Comparison of ENCODE assay signal across 1 cellular context in the genomic region with DNA sequence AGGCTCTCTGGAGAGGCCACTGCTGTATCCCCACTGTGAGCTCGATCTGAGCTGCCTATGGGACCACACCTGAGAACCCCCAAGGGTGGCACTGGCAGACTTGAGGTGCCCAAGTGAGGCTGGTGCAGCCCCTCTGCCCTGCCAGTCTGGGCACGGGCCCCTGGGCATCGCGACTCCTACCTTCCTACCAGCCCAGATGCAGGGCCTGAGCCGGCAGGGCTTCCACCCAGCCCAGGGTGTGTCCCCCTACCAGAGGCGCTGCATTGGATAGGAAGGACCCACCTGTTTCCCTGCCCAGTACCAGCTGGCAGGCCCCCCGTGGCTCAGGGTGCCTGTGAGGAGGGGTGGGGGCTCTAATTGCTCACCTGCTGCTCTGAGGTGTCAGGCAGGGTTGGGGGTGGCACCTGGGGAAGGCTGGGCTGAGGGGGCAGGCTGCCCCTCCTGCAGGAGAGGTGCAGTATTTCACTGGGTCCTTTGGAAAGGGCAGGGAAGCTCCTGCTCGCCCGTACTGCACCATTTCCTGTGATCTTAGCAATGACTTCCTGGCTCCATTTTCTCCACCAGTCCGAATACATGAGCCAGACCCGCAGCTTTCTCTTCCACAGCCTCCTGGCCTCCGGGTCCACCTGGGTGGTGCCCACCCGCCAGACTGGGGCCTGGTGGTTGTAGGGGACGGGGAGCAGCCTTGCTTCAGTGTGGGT.
TF ChIP-seq lines count a peak whose summit lies in the region.

No MANE protein-coding gene starts in this region.

TF ChIP-seq in GM12878, 131 proteins besides CTCF, POLR2A, EP300 and RAD21:
- TF ChIP-seq SMAD1 (IDR thresholded peaks at IDR 0.05; ENCODE audit: low read depth, partially characterized antibody) (no peak), MXI1 (IDR thresholded peaks at IDR 0.05; ENCODE audit: low read depth, low read length) (no peak), CHD1 (IDR thresholded peaks at IDR 0.05; ENCODE audit: low read depth, low read length) (no peak), BACH1 (IDR thresholded peaks at IDR 0.05; ENCODE audit: borderline replicate concordance) (no peak), FOXK2 (IDR thresholded peaks at IDR 0.05) (no peak), MEF2B (IDR thresholded peaks at IDR 0.05; ENCODE audit: partially characterized antibody, poor library complexity, severe bottlenecking) (no peak), TCF12 (IDR thresholded peaks at IDR 0.05; ENCODE audit: low read depth, low read length) (no peak), EED (IDR thresholded peaks at IDR 0.05; ENCODE audit: low read depth) (peak; percentile 15; the same call in 1 of the 2 replicates), YY1 (IDR thresholded peaks at IDR 0.05; ENCODE audit: low read depth, low read length) (peak; percentile 54), POLR2AphosphoS5 (IDR thresholded peaks at IDR 0.05; ENCODE audit: low read length) (peak; percentile 67), IKZF2 (IDR thresholded peaks at IDR 0.05) (peak in 1 of 2 experiments; percentile 30; a peak in 1 of 4 replicates), NBN (IDR thresholded peaks at IDR 0.05) (0 out of 2 replicates have a peak, but pooled peaks have one; percentile 13), CBFB (IDR thresholded peaks at IDR 0.05; ENCODE audit: low read depth) (no peak)
- TF ChIP-seq, protein P1, sequence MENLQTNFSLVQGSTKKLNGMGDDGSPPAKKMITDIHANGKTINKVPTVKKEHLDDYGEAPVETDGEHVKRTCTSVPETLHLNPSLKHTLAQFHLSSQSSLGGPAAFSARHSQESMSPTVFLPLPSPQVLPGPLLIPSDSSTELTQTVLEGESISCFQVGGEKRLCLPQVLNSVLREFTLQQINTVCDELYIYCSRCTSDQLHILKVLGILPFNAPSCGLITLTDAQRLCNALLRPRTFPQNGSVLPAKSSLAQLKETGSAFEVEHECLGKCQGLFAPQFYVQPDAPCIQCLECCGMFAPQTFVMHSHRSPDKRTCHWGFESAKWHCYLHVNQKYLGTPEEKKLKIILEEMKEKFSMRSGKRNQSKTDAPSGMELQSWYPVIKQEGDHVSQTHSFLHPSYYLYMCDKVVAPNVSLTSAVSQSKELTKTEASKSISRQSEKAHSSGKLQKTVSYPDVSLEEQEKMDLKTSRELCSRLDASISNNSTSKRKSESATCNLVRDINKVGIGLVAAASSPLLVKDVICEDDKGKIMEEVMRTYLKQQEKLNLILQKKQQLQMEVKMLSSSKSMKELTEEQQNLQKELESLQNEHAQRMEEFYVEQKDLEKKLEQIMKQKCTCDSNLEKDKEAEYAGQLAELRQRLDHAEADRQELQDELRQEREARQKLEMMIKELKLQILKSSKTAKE (IDR thresholded peaks at IDR 0.05; ENCODE audit: low read depth, poor library complexity, severe bottlenecking) = no peak
- TF ChIP-seq, protein P2, sequence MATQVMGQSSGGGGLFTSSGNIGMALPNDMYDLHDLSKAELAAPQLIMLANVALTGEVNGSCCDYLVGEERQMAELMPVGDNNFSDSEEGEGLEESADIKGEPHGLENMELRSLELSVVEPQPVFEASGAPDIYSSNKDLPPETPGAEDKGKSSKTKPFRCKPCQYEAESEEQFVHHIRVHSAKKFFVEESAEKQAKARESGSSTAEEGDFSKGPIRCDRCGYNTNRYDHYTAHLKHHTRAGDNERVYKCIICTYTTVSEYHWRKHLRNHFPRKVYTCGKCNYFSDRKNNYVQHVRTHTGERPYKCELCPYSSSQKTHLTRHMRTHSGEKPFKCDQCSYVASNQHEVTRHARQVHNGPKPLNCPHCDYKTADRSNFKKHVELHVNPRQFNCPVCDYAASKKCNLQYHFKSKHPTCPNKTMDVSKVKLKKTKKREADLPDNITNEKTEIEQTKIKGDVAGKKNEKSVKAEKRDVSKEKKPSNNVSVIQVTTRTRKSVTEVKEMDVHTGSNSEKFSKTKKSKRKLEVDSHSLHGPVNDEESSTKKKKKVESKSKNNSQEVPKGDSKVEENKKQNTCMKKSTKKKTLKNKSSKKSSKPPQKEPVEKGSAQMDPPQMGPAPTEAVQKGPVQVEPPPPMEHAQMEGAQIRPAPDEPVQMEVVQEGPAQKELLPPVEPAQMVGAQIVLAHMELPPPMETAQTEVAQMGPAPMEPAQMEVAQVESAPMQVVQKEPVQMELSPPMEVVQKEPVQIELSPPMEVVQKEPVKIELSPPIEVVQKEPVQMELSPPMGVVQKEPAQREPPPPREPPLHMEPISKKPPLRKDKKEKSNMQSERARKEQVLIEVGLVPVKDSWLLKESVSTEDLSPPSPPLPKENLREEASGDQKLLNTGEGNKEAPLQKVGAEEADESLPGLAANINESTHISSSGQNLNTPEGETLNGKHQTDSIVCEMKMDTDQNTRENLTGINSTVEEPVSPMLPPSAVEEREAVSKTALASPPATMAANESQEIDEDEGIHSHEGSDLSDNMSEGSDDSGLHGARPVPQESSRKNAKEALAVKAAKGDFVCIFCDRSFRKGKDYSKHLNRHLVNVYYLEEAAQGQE (IDR thresholded peaks at IDR 0.05; ENCODE audit: low read depth, low read length) = no peak
- TF ChIP-seq, protein P3, sequence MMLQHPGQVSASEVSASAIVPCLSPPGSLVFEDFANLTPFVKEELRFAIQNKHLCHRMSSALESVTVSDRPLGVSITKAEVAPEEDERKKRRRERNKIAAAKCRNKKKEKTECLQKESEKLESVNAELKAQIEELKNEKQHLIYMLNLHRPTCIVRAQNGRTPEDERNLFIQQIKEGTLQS (IDR thresholded peaks at IDR 0.05; ENCODE audit: borderline replicate concordance, extremely low read depth, low read depth, low read length) = no peak
- TF ChIP-seq, protein P4, sequence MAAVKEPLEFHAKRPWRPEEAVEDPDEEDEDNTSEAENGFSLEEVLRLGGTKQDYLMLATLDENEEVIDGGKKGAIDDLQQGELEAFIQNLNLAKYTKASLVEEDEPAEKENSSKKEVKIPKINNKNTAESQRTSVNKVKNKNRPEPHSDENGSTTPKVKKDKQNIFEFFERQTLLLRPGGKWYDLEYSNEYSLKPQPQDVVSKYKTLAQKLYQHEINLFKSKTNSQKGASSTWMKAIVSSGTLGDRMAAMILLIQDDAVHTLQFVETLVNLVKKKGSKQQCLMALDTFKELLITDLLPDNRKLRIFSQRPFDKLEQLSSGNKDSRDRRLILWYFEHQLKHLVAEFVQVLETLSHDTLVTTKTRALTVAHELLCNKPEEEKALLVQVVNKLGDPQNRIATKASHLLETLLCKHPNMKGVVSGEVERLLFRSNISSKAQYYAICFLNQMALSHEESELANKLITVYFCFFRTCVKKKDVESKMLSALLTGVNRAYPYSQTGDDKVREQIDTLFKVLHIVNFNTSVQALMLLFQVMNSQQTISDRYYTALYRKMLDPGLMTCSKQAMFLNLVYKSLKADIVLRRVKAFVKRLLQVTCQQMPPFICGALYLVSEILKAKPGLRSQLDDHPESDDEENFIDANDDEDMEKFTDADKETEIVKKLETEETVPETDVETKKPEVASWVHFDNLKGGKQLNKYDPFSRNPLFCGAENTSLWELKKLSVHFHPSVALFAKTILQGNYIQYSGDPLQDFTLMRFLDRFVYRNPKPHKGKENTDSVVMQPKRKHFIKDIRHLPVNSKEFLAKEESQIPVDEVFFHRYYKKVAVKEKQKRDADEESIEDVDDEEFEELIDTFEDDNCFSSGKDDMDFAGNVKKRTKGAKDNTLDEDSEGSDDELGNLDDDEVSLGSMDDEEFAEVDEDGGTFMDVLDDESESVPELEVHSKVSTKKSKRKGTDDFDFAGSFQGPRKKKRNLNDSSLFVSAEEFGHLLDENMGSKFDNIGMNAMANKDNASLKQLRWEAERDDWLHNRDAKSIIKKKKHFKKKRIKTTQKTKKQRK (IDR thresholded peaks at IDR 0.05; ENCODE audit: low read depth, low read length) = no peak
- TF ChIP-seq, protein P5, sequence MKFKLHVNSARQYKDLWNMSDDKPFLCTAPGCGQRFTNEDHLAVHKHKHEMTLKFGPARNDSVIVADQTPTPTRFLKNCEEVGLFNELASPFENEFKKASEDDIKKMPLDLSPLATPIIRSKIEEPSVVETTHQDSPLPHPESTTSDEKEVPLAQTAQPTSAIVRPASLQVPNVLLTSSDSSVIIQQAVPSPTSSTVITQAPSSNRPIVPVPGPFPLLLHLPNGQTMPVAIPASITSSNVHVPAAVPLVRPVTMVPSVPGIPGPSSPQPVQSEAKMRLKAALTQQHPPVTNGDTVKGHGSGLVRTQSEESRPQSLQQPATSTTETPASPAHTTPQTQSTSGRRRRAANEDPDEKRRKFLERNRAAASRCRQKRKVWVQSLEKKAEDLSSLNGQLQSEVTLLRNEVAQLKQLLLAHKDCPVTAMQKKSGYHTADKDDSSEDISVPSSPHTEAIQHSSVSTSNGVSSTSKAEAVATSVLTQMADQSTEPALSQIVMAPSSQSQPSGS (IDR thresholded peaks at IDR 0.05; ENCODE audit: low read length) = no peak
- TF ChIP-seq, protein P6, sequence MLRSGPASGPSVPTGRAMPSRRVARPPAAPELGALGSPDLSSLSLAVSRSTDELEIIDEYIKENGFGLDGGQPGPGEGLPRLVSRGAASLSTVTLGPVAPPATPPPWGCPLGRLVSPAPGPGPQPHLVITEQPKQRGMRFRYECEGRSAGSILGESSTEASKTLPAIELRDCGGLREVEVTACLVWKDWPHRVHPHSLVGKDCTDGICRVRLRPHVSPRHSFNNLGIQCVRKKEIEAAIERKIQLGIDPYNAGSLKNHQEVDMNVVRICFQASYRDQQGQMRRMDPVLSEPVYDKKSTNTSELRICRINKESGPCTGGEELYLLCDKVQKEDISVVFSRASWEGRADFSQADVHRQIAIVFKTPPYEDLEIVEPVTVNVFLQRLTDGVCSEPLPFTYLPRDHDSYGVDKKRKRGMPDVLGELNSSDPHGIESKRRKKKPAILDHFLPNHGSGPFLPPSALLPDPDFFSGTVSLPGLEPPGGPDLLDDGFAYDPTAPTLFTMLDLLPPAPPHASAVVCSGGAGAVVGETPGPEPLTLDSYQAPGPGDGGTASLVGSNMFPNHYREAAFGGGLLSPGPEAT (IDR thresholded peaks at IDR 0.05; ENCODE audit: low read depth) = no peak
- TF ChIP-seq, protein P7, sequence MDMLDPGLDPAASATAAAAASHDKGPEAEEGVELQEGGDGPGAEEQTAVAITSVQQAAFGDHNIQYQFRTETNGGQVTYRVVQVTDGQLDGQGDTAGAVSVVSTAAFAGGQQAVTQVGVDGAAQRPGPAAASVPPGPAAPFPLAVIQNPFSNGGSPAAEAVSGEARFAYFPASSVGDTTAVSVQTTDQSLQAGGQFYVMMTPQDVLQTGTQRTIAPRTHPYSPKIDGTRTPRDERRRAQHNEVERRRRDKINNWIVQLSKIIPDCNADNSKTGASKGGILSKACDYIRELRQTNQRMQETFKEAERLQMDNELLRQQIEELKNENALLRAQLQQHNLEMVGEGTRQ (IDR thresholded peaks at IDR 0.05; ENCODE audit: borderline replicate concordance, low read depth, low read length) = no peak
- TF ChIP-seq, protein P8, sequence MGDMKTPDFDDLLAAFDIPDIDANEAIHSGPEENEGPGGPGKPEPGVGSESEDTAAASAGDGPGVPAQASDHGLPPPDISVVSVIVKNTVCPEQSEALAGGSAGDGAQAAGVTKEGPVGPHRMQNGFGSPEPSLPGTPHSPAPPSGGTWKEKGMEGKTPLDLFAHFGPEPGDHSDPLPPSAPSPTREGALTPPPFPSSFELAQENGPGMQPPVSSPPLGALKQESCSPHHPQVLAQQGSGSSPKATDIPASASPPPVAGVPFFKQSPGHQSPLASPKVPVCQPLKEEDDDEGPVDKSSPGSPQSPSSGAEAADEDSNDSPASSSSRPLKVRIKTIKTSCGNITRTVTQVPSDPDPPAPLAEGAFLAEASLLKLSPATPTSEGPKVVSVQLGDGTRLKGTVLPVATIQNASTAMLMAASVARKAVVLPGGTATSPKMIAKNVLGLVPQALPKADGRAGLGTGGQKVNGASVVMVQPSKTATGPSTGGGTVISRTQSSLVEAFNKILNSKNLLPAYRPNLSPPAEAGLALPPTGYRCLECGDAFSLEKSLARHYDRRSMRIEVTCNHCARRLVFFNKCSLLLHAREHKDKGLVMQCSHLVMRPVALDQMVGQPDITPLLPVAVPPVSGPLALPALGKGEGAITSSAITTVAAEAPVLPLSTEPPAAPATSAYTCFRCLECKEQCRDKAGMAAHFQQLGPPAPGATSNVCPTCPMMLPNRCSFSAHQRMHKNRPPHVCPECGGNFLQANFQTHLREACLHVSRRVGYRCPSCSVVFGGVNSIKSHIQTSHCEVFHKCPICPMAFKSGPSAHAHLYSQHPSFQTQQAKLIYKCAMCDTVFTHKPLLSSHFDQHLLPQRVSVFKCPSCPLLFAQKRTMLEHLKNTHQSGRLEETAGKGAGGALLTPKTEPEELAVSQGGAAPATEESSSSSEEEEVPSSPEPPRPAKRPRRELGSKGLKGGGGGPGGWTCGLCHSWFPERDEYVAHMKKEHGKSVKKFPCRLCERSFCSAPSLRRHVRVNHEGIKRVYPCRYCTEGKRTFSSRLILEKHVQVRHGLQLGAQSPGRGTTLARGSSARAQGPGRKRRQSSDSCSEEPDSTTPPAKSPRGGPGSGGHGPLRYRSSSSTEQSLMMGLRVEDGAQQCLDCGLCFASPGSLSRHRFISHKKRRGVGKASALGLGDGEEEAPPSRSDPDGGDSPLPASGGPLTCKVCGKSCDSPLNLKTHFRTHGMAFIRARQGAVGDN (IDR thresholded peaks at IDR 0.05) = peak; percentile 48; the same call in 1 of the 2 replicates
